8 cellular contexts compared by ENCODE assay signal in the genomic region with DNA sequence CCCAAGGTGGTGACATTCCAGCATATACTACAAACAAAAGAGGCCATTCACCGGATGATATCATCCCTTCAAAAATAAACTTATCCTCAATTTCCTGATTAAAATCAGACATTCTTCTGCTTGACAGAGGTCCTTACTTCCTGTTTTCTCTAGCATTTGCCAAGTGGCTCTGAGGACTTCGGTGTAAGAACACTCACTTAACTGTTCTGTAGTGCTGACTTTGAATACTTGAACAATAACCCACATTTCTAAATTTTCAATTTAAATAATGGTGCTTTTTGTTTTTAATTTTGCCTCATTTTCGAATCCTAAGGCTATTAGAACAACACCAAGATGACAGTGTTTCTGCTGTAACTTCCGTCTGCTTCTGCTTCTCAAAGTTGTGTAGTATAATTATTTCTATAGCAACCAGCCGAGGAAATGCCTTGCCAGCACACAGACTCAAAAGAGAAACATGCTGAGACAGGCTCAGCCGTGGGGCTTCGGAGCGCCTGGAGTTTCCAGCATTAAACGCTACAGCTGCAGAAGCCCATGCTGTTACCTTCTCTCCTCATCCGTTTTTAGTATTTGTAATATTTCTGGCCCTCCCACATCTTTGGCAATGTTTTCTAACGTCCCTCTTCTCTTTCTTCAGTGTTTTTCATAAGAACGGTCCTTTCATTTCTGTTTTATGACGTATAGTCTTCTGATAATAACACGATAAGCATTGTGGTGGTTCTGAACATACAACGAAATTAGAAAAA. TPM values are rescaled to one million over a fixed set of nuclear protein-coding genes. Genes with fewer than 3 reads are reported as not detected.
DNase-seq lines count a peak whose midpoint lies in the region; ATAC-seq and TF ChIP-seq lines count a peak whose summit lies in the region.

No MANE protein-coding gene starts in this region.

- intact Hi-C loops in left ventricle myocardium inferior (cut with micrococcal nuclease) (no loop called here), vagina (cut with DNase I) (no loop called here)

- H3K9ac ChIP-seq in rectal smooth muscle tissue (ENCODE audit: low read length) = peak overlapping the region; percentile 24

- H3K4me3 Mint-ChIP-seq in T-cell = peak overlapping the region; percentile 81 to 88 (median 84)

- H3K36me3 Mint-ChIP-seq in T-cell = no peaks in the 10 kb centered on the region

- H3K27ac Mint-ChIP-seq in T-cell = peak overlapping the region; percentile 95 to 97

- TF ChIP-seq CTCF in LNCaP clone FGC (IDR thresholded peaks at IDR 0.05; ENCODE audit: control insufficient read depth, extremely low read depth, insufficient read depth) = no peak
- TF ChIP-seq CTCF in left ventricle myocardium inferior (IDR thresholded peaks at IDR 0.05; ENCODE audit: borderline replicate concordance) = no peak
- TF ChIP-seq CTCF in vagina (IDR thresholded peaks at IDR 0.05) = no peak

- CTCF ChIA-PET in T-cell (lab: Charles Lee) = interaction anchor here (0.7 to 1.8 kb wide), 8 partner anchors 21 to 42 kb away, joined by 3 to 17 read pairs (median 6); no protein-coding TSS in a partner anchor

- H3K27me3 Mint-ChIP-seq in T-cell = no peaks in the 10 kb centered on the region

- H3K9me3 ChIP-seq in left ventricle myocardium inferior (replicated peaks) = no peaks in the 10 kb centered on the region
- H3K9me3 ChIP-seq in vagina = no peaks in the 10 kb centered on the region

- ATAC-seq in GM21786 (IDR thresholded peaks at IDR 0.05; ENCODE audit: unreplicated experiment) = peak; percentile 88
- ATAC-seq in T-cell (replicated peaks in 1 of 4) = peak; percentile 92 to 96 (median 96)

- H3K27ac ChIP-seq in left ventricle myocardium inferior (replicated peaks) (peak overlapping the region; percentile 83), rectal smooth muscle tissue (ENCODE audit: low read depth, low read length) (peak overlapping the region; percentile 73), vagina (peak overlapping the region; percentile 84)

- peaks cover 21% of the 10 kb centered on the region for H3K4me1 ChIP-seq in left ventricle myocardium inferior
- H3K4me1 ChIP-seq in rectal smooth muscle tissue (ENCODE audit: control insufficient read depth, insufficient read depth, low read length) = no peaks in the 10 kb centered on the region
- H3K4me1 ChIP-seq in vagina = peaks cover 20% of the 10 kb centered on the region

- H3K9me3 Mint-ChIP-seq in T-cell = no peaks in the 10 kb centered on the region

- POLR2A ChIA-PET in T-cell (lab: Charles Lee) = interaction anchor here in 1 of 2 donors (0.7 to 4.1 kb wide), 7 partner anchors 19 to 40 kb away, joined by 3 to 69 read pairs (median 7); a partner anchor contains a TSS

- H3K27me3 ChIP-seq in left ventricle myocardium inferior (ENCODE audit: low read depth) = no peaks in the 10 kb centered on the region
- H3K27me3 ChIP-seq in rectal smooth muscle tissue (ENCODE audit: control insufficient read depth, insufficient read depth, low read length) = no peaks in the 10 kb centered on the region
- no peaks in the 10 kb centered on the region for H3K27me3 ChIP-seq in vagina

- H3K4me3 ChIP-seq in LNCaP clone FGC (ENCODE audit: low read depth, low read length) (0 out of 2 replicates have a peak overlapping the region, but pooled peaks have one; percentile 3), left ventricle myocardium inferior (peak overlapping the region; percentile 61), rectal smooth muscle tissue (ENCODE audit: low read length) (peak overlapping the region; percentile 63), vagina (peak overlapping the region; percentile 40 to 47)

- DNase-seq in EH (ENCODE audit: low read depth) (peak; percentile 88), LNCaP clone FGC (ENCODE audit: low read depth) (no peak), T-cell (peak; percentile 26 to 83 (median 72)), amygdala (lab: John Stamatoyannopoulos, UW) (peak in 39 of 56 donors; percentile 2 to 67 (median 17)), left ventricle myocardium inferior (peak; percentile 58), vagina (ENCODE audit: extremely low spot score in 2 of 2) (no peak)

- peak in 1 of 2 donors; percentile 18 for TF ChIP-seq POLR2A in vagina (IDR thresholded peaks at IDR 0.05)

- no peaks in the 10 kb centered on the region for H3K36me3 ChIP-seq in left ventricle myocardium inferior
- H3K36me3 ChIP-seq in rectal smooth muscle tissue (ENCODE audit: control insufficient read depth, insufficient read depth, low read length) = no peaks in the 10 kb centered on the region
- no peaks in the 10 kb centered on the region for H3K36me3 ChIP-seq in vagina

- peaks cover 18 to 54% (median 28%) of the 10 kb centered on the region in 3 donors for H3K4me1 Mint-ChIP-seq in T-cell

RNA-seq across cellular contexts. Expression of a gene that starts 19.5 kb away (rescaled TPM):
- total RNA-seq in T-cell = 100 to 1,000 TPM; 173 to 570 (median 200) TPM
- total RNA-seq in left ventricle myocardium inferior = 48.7 TPM
- 834 TPM for total RNA-seq in vagina

Comparison
In these comparisons a context has a peak if more than half of its experiments do, and no peak if none do; other contexts are left out.
1. DNase-seq: peak in EH (single experiment), T-cell (34 of 34), amygdala (39 of 56) and left ventricle myocardium inferior (single experiment); none in LNCaP clone FGC (single experiment) and vagina (0 of 2).
2. H3K4me3 ChIP-seq: peak in every context shown above with its lines; median percentile 63 in rectal smooth muscle tissue; 61 in left ventricle myocardium inferior; 44 in vagina; 3 in LNCaP clone FGC.
3. Peak in every context shown above with its lines, with median percentiles within 50 percentile points of each other: H3K27ac ChIP-seq.